In the genomic region with DNA sequence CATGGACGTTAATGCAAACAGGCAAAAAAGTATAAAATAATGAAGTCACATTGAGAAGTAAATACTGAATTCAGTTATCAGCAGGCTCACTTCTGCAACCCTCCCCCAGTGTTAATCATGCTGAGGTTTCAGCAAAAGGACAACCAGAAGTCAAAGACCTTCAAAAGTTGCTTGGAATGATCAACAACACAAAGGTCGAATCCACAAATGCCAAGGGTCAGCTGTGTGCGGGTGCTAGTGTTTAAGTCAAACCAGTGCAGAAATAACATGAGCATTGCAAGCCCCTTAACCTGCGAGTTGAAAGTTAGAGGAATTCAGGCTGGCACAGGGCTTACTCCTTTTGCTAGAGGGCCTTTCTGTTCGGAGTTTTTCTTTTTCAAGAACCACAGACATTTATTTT, we compare ENCODE assay signal across 39 cellular contexts.
"Had no signal": no experiment of that assay in that cellular context is flagged by ENCODE, and none has a peak within 500 bp of the region (broad histone marks: within the 10 kb centered on the region; RNA-seq: fewer than 3 reads in every experiment).

No MANE protein-coding gene starts in this region.

- ATAC-seq: activated CD4-positive, alpha-beta T cell treated with anti-CD3 and anti-CD28 coated beads for 36 hours; activated CD4-positive, CD25-positive, alpha-beta regulatory T cell treated with anti-CD3 and anti-CD28 coated beads, Interleukin-2, amount 50 U/mL, for 24 hours; activated CD8-positive, alpha-beta memory T cell treated with anti-CD3 and anti-CD28 coated beads, Interleukin-2, amount 10 ng/mL, durations not matched to agents 7 days and 5 days; activated CD8-positive, alpha-beta T cell treated with anti-CD3 and anti-CD28 coated beads, Interleukin-2, amount 10 ng/mL, durations not matched to agents 7 days and 5 days; activated naive CD8-positive, alpha-beta T cell treated with anti-CD3 and anti-CD28 coated beads, Interleukin-2, amount 50 U/mL, for 24 hours had no signal

- H3K27ac Mint-ChIP-seq: activated CD4-positive, alpha-beta memory T cell treated with anti-CD3 and anti-CD28 coated beads, Interleukin-2, amount 10 ng/mL, durations not matched to agents 7 days and 5 days; activated CD4-positive, alpha-beta T cell treated with anti-CD3 and anti-CD28 coated beads for 36 hours; activated CD4-positive, alpha-beta T cell treated with anti-CD3 and anti-CD28 coated beads, Interleukin-2, amount 10 ng/mL, durations not matched to agents 7 days and 5 days; activated CD8-positive, alpha-beta memory T cell treated with anti-CD3 and anti-CD28 coated beads, Interleukin-2, amount 10 ng/mL, durations not matched to agents 7 days and 5 days; activated CD8-positive, alpha-beta T cell treated with anti-CD3 and anti-CD28 coated beads, Interleukin-2, amount 10 ng/mL, durations not matched to agents 7 days and 5 days; activated naive CD4-positive, alpha-beta T cell treated with anti-CD3 and anti-CD28 coated beads, Interleukin-2, amount 10 ng/mL, durations not matched to agents 7 days and 5 days; activated naive CD4-positive, alpha-beta T cell treated with anti-CD3 and anti-CD28 coated beads, Interleukin-2, amount 50 U/mL, for 24 hours; activated naive CD8-positive, alpha-beta T cell; activated naive CD8-positive, alpha-beta T cell treated with anti-CD3 and anti-CD28 coated beads, Interleukin-2, amount 10 ng/mL, durations not matched to agents 7 days and 5 days; activated naive CD8-positive, alpha-beta T cell treated with anti-CD3 and anti-CD28 coated beads, Interleukin-2, amount 50 U/mL, for 24 hours; activated T-cell treated with anti-CD3 and anti-CD28 coated beads, Interleukin-2, amount 50 U/mL, for 24 hours; activated T-helper 2 cell treated with anti-CD3 and anti-CD28 coated beads, Interferon-gamma antibody, Interleukin-2, Interleukin-4, amounts not matched to agents 10 μg/mL and 5 μg/mL and 100 μg/mL, durations not matched to agents 14 hours and 24 hours and 36 hours; brain; T-helper 1 cell treated with Interleukin-12 subunit alpha and Interleukin-12 subunit beta and Interleukin-4 antibody, amounts not matched to agents 30 μg/mL and 1 μg/mL, for 36 hours; T-helper 2 cell treated with Interferon-gamma antibody and Interleukin-4, amounts not matched to agents 5 μg/mL and 100 μg/mL, for 36 hours had no signal

- H3K27me3 Mint-ChIP-seq: activated CD4-positive, alpha-beta memory T cell treated with anti-CD3 and anti-CD28 coated beads, Interleukin-2, amount 10 ng/mL, durations not matched to agents 7 days and 5 days; activated CD4-positive, alpha-beta T cell treated with anti-CD3 and anti-CD28 coated beads for 36 hours; activated CD4-positive, alpha-beta T cell treated with anti-CD3 and anti-CD28 coated beads, Interleukin-2, amount 10 ng/mL, durations not matched to agents 7 days and 5 days; activated CD8-positive, alpha-beta memory T cell treated with anti-CD3 and anti-CD28 coated beads, Interleukin-2, amount 10 ng/mL, durations not matched to agents 7 days and 5 days; activated naive CD4-positive, alpha-beta T cell treated with anti-CD3 and anti-CD28 coated beads, Interleukin-2, amount 10 ng/mL, durations not matched to agents 7 days and 5 days; activated naive CD4-positive, alpha-beta T cell treated with anti-CD3 and anti-CD28 coated beads, Interleukin-2, amount 50 U/mL, for 24 hours; activated naive CD8-positive, alpha-beta T cell; activated naive CD8-positive, alpha-beta T cell treated with anti-CD3 and anti-CD28 coated beads, Interleukin-2, amount 10 ng/mL, durations not matched to agents 7 days and 5 days; activated naive CD8-positive, alpha-beta T cell treated with anti-CD3 and anti-CD28 coated beads, Interleukin-2, amount 50 U/mL, for 24 hours; activated T-cell treated with anti-CD3 and anti-CD28 coated beads, Interleukin-2, amount 50 U/mL, for 24 hours; central memory CD8-positive, alpha-beta T cell had no signal

- H3K27ac ChIP-seq: ascending aorta, cardiac muscle cell, VCaP had no signal

- H3K4me1 Mint-ChIP-seq: activated CD4-positive, alpha-beta memory T cell treated with anti-CD3 and anti-CD28 coated beads, Interleukin-2, amount 10 ng/mL, durations not matched to agents 7 days and 5 days; activated CD4-positive, alpha-beta T cell treated with anti-CD3 and anti-CD28 coated beads for 36 hours; activated CD4-positive, alpha-beta T cell treated with anti-CD3 and anti-CD28 coated beads, Interleukin-2, amount 10 ng/mL, durations not matched to agents 7 days and 5 days; activated CD8-positive, alpha-beta memory T cell treated with anti-CD3 and anti-CD28 coated beads, Interleukin-2, amount 10 ng/mL, durations not matched to agents 7 days and 5 days; activated naive CD4-positive, alpha-beta T cell treated with anti-CD3 and anti-CD28 coated beads, Interleukin-2, amount 10 ng/mL, durations not matched to agents 7 days and 5 days; activated naive CD4-positive, alpha-beta T cell treated with anti-CD3 and anti-CD28 coated beads, Interleukin-2, amount 50 U/mL, for 24 hours; activated naive CD8-positive, alpha-beta T cell treated with anti-CD3 and anti-CD28 coated beads, Interleukin-2, amount 10 ng/mL, durations not matched to agents 7 days and 5 days; activated naive CD8-positive, alpha-beta T cell treated with anti-CD3 and anti-CD28 coated beads, Interleukin-2, amount 50 U/mL, for 24 hours; brain; central memory CD8-positive, alpha-beta T cell had no signal

- H3K27me3 ChIP-seq: ascending aorta, cardiac muscle cell had no signal

- H3K4me3 ChIP-seq: ascending aorta, cardiac muscle cell had no signal

- FAIRE-seq: bronchial epithelial cell, TTC549 had no signal

- H3K4me1 ChIP-seq: ascending aorta had no signal

- H3K36me3 Mint-ChIP-seq: activated CD8-positive, alpha-beta memory T cell treated with anti-CD3 and anti-CD28 coated beads, Interleukin-2, amount 10 ng/mL, durations not matched to agents 7 days and 5 days; activated naive CD4-positive, alpha-beta T cell treated with anti-CD3 and anti-CD28 coated beads, Interleukin-2, amount 10 ng/mL, durations not matched to agents 7 days and 5 days; activated naive CD4-positive, alpha-beta T cell treated with anti-CD3 and anti-CD28 coated beads, Interleukin-2, amount 50 U/mL, for 24 hours; activated naive CD8-positive, alpha-beta T cell; activated naive CD8-positive, alpha-beta T cell treated with anti-CD3 and anti-CD28 coated beads, Interleukin-2, amount 10 ng/mL, durations not matched to agents 7 days and 5 days; brain had no signal

- DNase-seq: activated CD4-positive, alpha-beta memory T cell treated with anti-CD3 and anti-CD28 coated beads, Interleukin-2, amount 10 ng/mL, durations not matched to agents 7 days and 5 days; activated CD4-positive, alpha-beta T cell treated with anti-CD3 and anti-CD28 coated beads for 1 hour; activated CD4-positive, alpha-beta T cell treated with anti-CD3 and anti-CD28 coated beads for 36 hours; activated CD4-positive, alpha-beta T cell treated with anti-CD3 and anti-CD28 coated beads for 48 hours; activated CD4-positive, alpha-beta T cell treated with anti-CD3 and anti-CD28 coated beads, Interleukin-2, amount 10 ng/mL, durations not matched to agents 7 days and 5 days; activated CD4-positive, alpha-beta T cell treated with anti-CD3 and anti-CD28 coated beads, Interleukin-2, amount 50 U/mL, for 48 hours; activated CD4-positive, CD25-positive, alpha-beta regulatory T cell; activated CD8-positive, alpha-beta memory T cell treated with anti-CD3 and anti-CD28 coated beads for 24 hours; activated CD8-positive, alpha-beta memory T cell treated with anti-CD3 and anti-CD28 coated beads, Interleukin-2, amount 10 ng/mL, durations not matched to agents 7 days and 5 days; activated CD8-positive, alpha-beta memory T cell treated with anti-CD3 and anti-CD28 coated beads, Interleukin-2, amount 50 U/mL, for 48 hours; activated CD8-positive, alpha-beta T cell treated with anti-CD3 and anti-CD28 coated beads, Interleukin-2, amount 10 ng/mL, durations not matched to agents 7 days and 5 days; activated effector memory CD4-positive, alpha-beta T cell treated with Interleukin-2 at 50 U/mL for 16 hours; activated gamma-delta T cell; activated naive CD4-positive, alpha-beta T cell treated with anti-CD3 and anti-CD28 coated beads, Interleukin-2, amount 10 ng/mL, durations not matched to agents 7 days and 5 days; activated naive CD4-positive, alpha-beta T cell treated with Interleukin-2 at 50 U/mL for 16 hours; activated naive CD8-positive, alpha-beta T cell treated with anti-CD3 and anti-CD28 coated beads, Interleukin-2, amount 10 ng/mL, durations not matched to agents 7 days and 5 days; activated naive CD8-positive, alpha-beta T cell treated with anti-CD3 and anti-CD28 coated beads, Interleukin-2, amount 50 U/mL, for 24 hours; activated T-cell treated with anti-CD3 and anti-CD28 coated beads, Interleukin-2, amount 50 U/mL, for 24 hours; activated T-cell treated with anti-CD3 and anti-CD28 coated beads, Interleukin-2, amount 50 U/mL, for 48 hours; amygdala; anterior cingulate cortex; caudate nucleus; cerebellar nuclear complex; T-helper 1 cell; T-helper 2 cell; T-helper 9 cell had no signal

- H3K36me3 ChIP-seq: ascending aorta, cardiac muscle cell had no signal

- H3K9me3 Mint-ChIP-seq: activated T-helper 2 cell treated with anti-CD3 and anti-CD28 coated beads, Interferon-gamma antibody, Interleukin-2, Interleukin-4, amounts not matched to agents 10 μg/mL and 5 μg/mL and 100 μg/mL, durations not matched to agents 14 hours and 24 hours and 36 hours; T-helper 1 cell treated with Interleukin-12 subunit alpha and Interleukin-12 subunit beta and Interleukin-4 antibody, amounts not matched to agents 30 μg/mL and 1 μg/mL, for 36 hours; T-helper 2 cell treated with Interferon-gamma antibody and Interleukin-4, amounts not matched to agents 5 μg/mL and 100 μg/mL, for 36 hours had no signal

- H3K4me3 Mint-ChIP-seq: activated CD4-positive, alpha-beta memory T cell treated with anti-CD3 and anti-CD28 coated beads, Interleukin-2, amount 10 ng/mL, durations not matched to agents 7 days and 5 days; activated CD4-positive, alpha-beta T cell treated with anti-CD3 and anti-CD28 coated beads for 36 hours; activated CD4-positive, alpha-beta T cell treated with anti-CD3 and anti-CD28 coated beads, Interleukin-2, amount 10 ng/mL, durations not matched to agents 7 days and 5 days; activated CD8-positive, alpha-beta memory T cell treated with anti-CD3 and anti-CD28 coated beads, Interleukin-2, amount 10 ng/mL, durations not matched to agents 7 days and 5 days; activated CD8-positive, alpha-beta T cell treated with anti-CD3 and anti-CD28 coated beads, Interleukin-2, amount 10 ng/mL, durations not matched to agents 7 days and 5 days; activated naive CD4-positive, alpha-beta T cell treated with anti-CD3 and anti-CD28 coated beads, Interleukin-2, amount 10 ng/mL, durations not matched to agents 7 days and 5 days; activated naive CD4-positive, alpha-beta T cell treated with anti-CD3 and anti-CD28 coated beads, Interleukin-2, amount 50 U/mL, for 24 hours; activated naive CD8-positive, alpha-beta T cell; activated naive CD8-positive, alpha-beta T cell treated with anti-CD3 and anti-CD28 coated beads, Interleukin-2, amount 10 ng/mL, durations not matched to agents 7 days and 5 days; activated naive CD8-positive, alpha-beta T cell treated with anti-CD3 and anti-CD28 coated beads, Interleukin-2, amount 50 U/mL, for 24 hours; activated T-cell treated with anti-CD3 and anti-CD28 coated beads, Interleukin-2, amount 50 U/mL, for 24 hours; brain; central memory CD8-positive, alpha-beta T cell; T-helper 1 cell treated with Interleukin-12 subunit alpha and Interleukin-12 subunit beta and Interleukin-4 antibody, amounts not matched to agents 30 μg/mL and 1 μg/mL, for 36 hours; T-helper 2 cell treated with Interferon-gamma antibody and Interleukin-4, amounts not matched to agents 5 μg/mL and 100 μg/mL, for 36 hours had no signal
